ENCODE assay signal across 1 cellular context in genomic region chr12:57080855-57081254, GRCh38.
TF ChIP-seq lines count a peak whose summit lies in the region.

No MANE protein-coding gene starts in this region.

TF ChIP-seq in GM23338, 12 proteins besides CTCF, POLR2A, EP300 and RAD21:
- TF ChIP-seq ZNF462 (CRISPR knock-in tag; IDR thresholded peaks at IDR 0.05) (no peak), JUNB (IDR thresholded peaks at IDR 0.05; ENCODE audit: unreplicated experiment) (no peak), EZH2 (IDR thresholded peaks at IDR 0.05; ENCODE audit: low read depth, unreplicated experiment) (no peak), REST (IDR thresholded peaks at IDR 0.05; ENCODE audit: unreplicated experiment) (no peak), NANOG (IDR thresholded peaks at IDR 0.05; ENCODE audit: borderline replicate concordance) (no peak), CREB1 (CRISPR knock-in tag; IDR thresholded peaks at IDR 0.05; ENCODE audit: low read depth) (no peak), EZH2phosphoT487 (IDR thresholded peaks at IDR 0.05; ENCODE audit: unreplicated experiment) (no peak), ETS1 (IDR thresholded peaks at IDR 0.05) (no peak), ZNF114 (CRISPR knock-in tag; IDR thresholded peaks at IDR 0.05) (no peak), STAT1 (IDR thresholded peaks at IDR 0.05; ENCODE audit: unreplicated experiment) (no peak), ZNF331 (CRISPR knock-in tag; IDR thresholded peaks at IDR 0.05; ENCODE audit: low read depth) (no peak), POLR2AphosphoS5 (IDR thresholded peaks at IDR 0.05; ENCODE audit: low read depth) (no peak)
